ENCODE assay signal across 8 cellular contexts in the genomic region with DNA sequence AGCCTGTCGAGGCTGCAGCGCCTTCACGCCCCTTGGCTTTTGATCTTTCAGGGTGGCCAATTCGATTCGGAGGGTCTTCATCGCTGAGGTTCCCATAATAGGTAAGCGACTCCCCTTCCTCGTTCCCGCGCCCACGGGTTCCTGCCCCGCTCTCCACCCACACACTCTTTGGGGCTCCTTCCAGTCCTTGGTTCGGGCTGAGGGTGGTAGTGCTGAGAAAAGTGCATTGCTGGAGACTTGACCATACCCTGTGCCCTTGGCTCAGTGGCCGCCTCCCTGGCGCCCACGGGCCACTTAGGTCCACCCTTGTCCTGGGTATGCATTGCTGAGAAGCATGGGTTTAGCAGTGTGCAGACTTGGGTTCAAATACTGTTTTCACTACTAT. TPM values are rescaled to one million over a fixed set of nuclear protein-coding genes. Genes with fewer than 3 reads are reported as not detected.
DNase-seq lines count a peak whose midpoint lies in the region; ATAC-seq and TF ChIP-seq lines count a peak whose summit lies in the region.

No MANE protein-coding gene starts in this region.

- H3K4me3 ChIP-seq in BE2C (ENCODE audit: low read depth, low read length) = peak overlapping the region; percentile 95
- peak overlapping the region; percentile 86 for H3K4me3 ChIP-seq in thoracic aorta

- DNase-seq in BE2C (no peak), left lobe of liver (ENCODE audit: low spot score) (no peak), thoracic aorta (ENCODE audit: low spot score) (no peak), NCI-H128 (lab: John Stamatoyannopoulos, UW; ENCODE audit: unreplicated experiment) (no peak)
- no peak for DNase-seq in stimulated activated CD4-positive, alpha-beta T cell treated with anti-CD3 and anti-CD28 coated beads, Interleukin-15, amount 100 ng/mL, for 24 hours

- ATAC-seq in HG02884 (IDR thresholded peaks at IDR 0.05; ENCODE audit: unreplicated experiment) = peak; percentile 23
- ATAC-seq in left lobe of liver = peak; percentile 58
- no peak for ATAC-seq in thoracic aorta (ENCODE audit: insufficient number of reproducible peaks, low FRiP score, low read depth)
- no peak for ATAC-seq in HG02938 (IDR thresholded peaks at IDR 0.05; ENCODE audit: unreplicated experiment)

- H3K36me3 ChIP-seq in BE2C = peaks cover 83% of the 10 kb centered on the region
- H3K36me3 ChIP-seq in thoracic aorta = peaks cover 40% of the 10 kb centered on the region

- H3K27ac ChIP-seq in angular gyrus (ENCODE audit: low read depth, low read length) (peak overlapping the region; percentile 79), thoracic aorta (peak overlapping the region; percentile 62 to 78)

- no peaks in the 10 kb centered on the region for H3K27me3 ChIP-seq in BE2C
- H3K27me3 ChIP-seq in thoracic aorta (replicated peaks; ENCODE audit: insufficient read depth) = no peaks in the 10 kb centered on the region

- H3K4me1 ChIP-seq in BE2C (peaks cover 11% of the 10 kb centered on the region), thoracic aorta (ENCODE audit: control insufficient read depth in 1 of 2, low read depth in 2 of 2) (peaks cover 11 to 20% of the 10 kb centered on the region in 2 donors)

- TF ChIP-seq CTCF in BE2C (IDR thresholded peaks at IDR 0.05; ENCODE audit: low read depth, low read length) (no peak), thoracic aorta (IDR thresholded peaks at IDR 0.05) (no peak)

- H3K9me3 ChIP-seq in BE2C (no peaks in the 10 kb centered on the region), thoracic aorta (no peaks in the 10 kb centered on the region)

RNA-seq across cellular contexts. Expression of a gene that starts 0.5 kb away (rescaled TPM):
- 481 TPM for polyA plus RNA-seq in BE2C (2012; ENCODE audit: insufficient read depth, insufficient read length, low read depth)
- total RNA-seq in left lobe of liver (34.1 TPM), thoracic aorta (100 to 1,000 TPM; 110 to 130 TPM)

RNA-seq across cellular contexts. Expression of a gene that starts 15.7 kb away (rescaled TPM):
- polyA plus RNA-seq in BE2C (2012; ENCODE audit: insufficient read depth, insufficient read length, low read depth) = 183 TPM
- 64.5 TPM for total RNA-seq in left lobe of liver
- 10 to 100 TPM; 29.5 to 33.5 TPM for total RNA-seq in thoracic aorta

RNA-seq across cellular contexts. Expression of a gene that starts 15.8 kb away (rescaled TPM):
- polyA plus RNA-seq in BE2C (2012; ENCODE audit: insufficient read depth, insufficient read length, low read depth) = 168 TPM
- total RNA-seq in left lobe of liver (21.3 TPM), thoracic aorta (10 to 100 TPM; 18.1 to 25.0 TPM)

RNA-seq across cellular contexts. Expression of a gene that starts 23.3 kb away (rescaled TPM):
- polyA plus RNA-seq in BE2C (2012; ENCODE audit: insufficient read depth, insufficient read length, low read depth) = 342 TPM
- total RNA-seq in left lobe of liver (43.9 TPM), thoracic aorta (10 to 100 TPM; 43.2 to 70.1 TPM)

RNA-seq across cellular contexts. Expression of a gene that starts 58.4 kb away (rescaled TPM):
- polyA plus RNA-seq in BE2C (2012; ENCODE audit: insufficient read depth, insufficient read length, low read depth) = not detected
- total RNA-seq in left lobe of liver (not detected), thoracic aorta (not detected)

Comparison
In these comparisons a context has a peak if more than half of its experiments do, and no peak if none do; other contexts are left out.
1. ATAC-seq: peak in HG02884 (single experiment) and left lobe of liver (single experiment); none in thoracic aorta (single experiment) and HG02938 (single experiment).